In the genomic region with DNA sequence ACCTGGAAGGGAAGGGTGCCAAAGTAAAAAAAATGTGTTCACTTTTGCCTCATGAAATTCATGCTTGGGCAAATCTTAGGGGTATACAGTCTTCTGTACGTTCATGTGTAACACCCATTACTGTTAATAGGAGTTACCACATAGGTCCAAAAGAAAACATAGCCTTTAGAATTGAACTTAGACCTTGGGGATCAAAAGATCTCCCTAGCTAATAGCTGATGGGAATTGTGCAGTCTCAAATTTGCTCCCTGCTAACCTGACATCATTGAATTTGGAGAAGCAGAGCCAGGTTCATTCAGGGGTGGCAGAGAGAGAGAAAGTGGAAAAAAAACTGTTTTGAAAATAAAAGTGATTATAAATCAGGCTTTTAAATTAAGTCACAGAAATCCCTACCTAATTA, we compare ENCODE assay signal across 2 cellular contexts.
TF ChIP-seq lines count a peak whose summit lies in the region.

No MANE protein-coding gene starts in this region.

TF ChIP-seq in GM12891, 5 proteins besides CTCF, POLR2A, EP300 and RAD21:
- TF ChIP-seq POLR2AphosphoS5 (IDR thresholded peaks at IDR 0.05; ENCODE audit: low read depth, low read length) (no peak), TAF1 (IDR thresholded peaks at IDR 0.05; ENCODE audit: low read depth, low read length) (no peak), POU2F2 (IDR thresholded peaks at IDR 0.05; ENCODE audit: low read depth, low read length) (no peak), SPI1 (IDR thresholded peaks at IDR 0.05; ENCODE audit: low read depth, low read length) (no peak), PAX5 (IDR thresholded peaks at IDR 0.05; ENCODE audit: insufficient read depth, low read length, severe bottlenecking) (no peak)
TF ChIP-seq in GM12891: peak in this region for 0.

TF ChIP-seq in HepG2, 621 proteins besides CTCF, POLR2A, EP300 and RAD21:
- TF ChIP-seq HNF4A (CRISPR knock-in tag; IDR thresholded peaks at IDR 0.05) = peak; percentile 49
- peak; percentile 54; the same call in 1 of the 2 replicates for TF ChIP-seq NCOR1 (IDR thresholded peaks at IDR 0.05; ENCODE audit: borderline replicate concordance, low read length)
- 0 out of 2 replicates have a peak, but pooled peaks have one; percentile 9 for TF ChIP-seq ARID3A (IDR thresholded peaks at IDR 0.05; ENCODE audit: low read depth, low read length)
- no peak for TF ChIP-seq ZNF354B (CRISPR knock-in tag; IDR thresholded peaks at IDR 0.05)
- TF ChIP-seq ZNF253 (CRISPR knock-in tag; IDR thresholded peaks at IDR 0.05; ENCODE audit: borderline replicate concordance) = no peak
- no peak for TF ChIP-seq TARDBP (CRISPR knock-in tag; IDR thresholded peaks at IDR 0.05)
- TF ChIP-seq, protein P1, sequence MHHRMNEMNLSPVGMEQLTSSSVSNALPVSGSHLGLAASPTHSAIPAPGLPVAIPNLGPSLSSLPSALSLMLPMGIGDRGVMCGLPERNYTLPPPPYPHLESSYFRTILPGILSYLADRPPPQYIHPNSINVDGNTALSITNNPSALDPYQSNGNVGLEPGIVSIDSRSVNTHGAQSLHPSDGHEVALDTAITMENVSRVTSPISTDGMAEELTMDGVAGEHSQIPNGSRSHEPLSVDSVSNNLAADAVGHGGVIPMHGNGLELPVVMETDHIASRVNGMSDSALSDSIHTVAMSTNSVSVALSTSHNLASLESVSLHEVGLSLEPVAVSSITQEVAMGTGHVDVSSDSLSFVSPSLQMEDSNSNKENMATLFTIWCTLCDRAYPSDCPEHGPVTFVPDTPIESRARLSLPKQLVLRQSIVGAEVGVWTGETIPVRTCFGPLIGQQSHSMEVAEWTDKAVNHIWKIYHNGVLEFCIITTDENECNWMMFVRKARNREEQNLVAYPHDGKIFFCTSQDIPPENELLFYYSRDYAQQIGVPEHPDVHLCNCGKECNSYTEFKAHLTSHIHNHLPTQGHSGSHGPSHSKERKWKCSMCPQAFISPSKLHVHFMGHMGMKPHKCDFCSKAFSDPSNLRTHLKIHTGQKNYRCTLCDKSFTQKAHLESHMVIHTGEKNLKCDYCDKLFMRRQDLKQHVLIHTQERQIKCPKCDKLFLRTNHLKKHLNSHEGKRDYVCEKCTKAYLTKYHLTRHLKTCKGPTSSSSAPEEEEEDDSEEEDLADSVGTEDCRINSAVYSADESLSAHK (CRISPR knock-in tag; IDR thresholded peaks at IDR 0.05; ENCODE audit: borderline replicate concordance) = no peak
TF ChIP-seq in HepG2: peak in this region for 3.
